1 cellular context compared by ENCODE assay signal in the genomic region with DNA sequence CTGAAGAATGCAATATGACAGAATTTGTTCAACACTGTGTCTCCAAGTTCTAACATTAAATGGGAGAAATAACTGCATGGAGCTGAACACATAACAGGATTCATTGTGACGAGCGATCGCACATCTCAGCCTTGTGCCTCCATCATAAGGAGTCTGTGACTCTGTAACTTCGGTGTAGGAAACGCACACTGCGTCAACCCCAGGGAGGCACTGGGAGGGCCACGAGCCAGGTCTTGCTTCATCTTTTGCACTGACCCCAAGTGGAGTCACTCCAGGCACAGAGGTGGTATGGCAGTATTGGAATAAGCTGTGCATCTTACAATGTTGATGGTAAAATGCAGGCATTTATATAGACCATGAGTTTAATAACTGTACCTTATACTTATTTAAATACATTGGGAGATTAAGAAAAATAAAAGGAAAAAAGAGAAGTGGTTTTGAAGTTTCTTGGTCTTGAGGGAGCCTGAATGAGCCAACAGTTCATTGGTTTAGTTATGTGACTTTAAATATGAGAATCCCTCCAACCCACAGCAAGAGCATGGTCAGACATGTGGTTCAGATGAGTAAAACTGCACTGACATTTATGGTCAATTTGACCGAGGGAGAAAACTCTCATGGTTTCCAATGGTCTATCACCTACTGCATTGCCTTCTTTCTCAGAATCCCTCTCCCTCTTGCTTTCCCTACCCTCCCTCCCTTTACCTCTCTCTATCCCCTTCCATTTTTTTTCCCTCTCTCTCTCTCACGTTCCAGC.
TF ChIP-seq lines count a peak whose summit lies in the region.

No MANE protein-coding gene starts in this region.

TF ChIP-seq in HepG2, 621 proteins besides CTCF, POLR2A, EP300 and RAD21:
- TF ChIP-seq ARNT (IDR thresholded peaks at IDR 0.05) (no peak), ZNF441 (CRISPR knock-in tag; IDR thresholded peaks at IDR 0.05; ENCODE audit: borderline replicate concordance) (no peak), ZBTB49 (CRISPR knock-in tag; IDR thresholded peaks at IDR 0.05; ENCODE audit: borderline replicate concordance) (no peak), CBX2 (IDR thresholded peaks at IDR 0.05; ENCODE audit: low read depth, low read length) (no peak), CBX2 (CRISPR knock-in tag; IDR thresholded peaks at IDR 0.05; ENCODE audit: low read depth) (no peak), HNRNPUL1 (IDR thresholded peaks at IDR 0.05; ENCODE audit: low read depth, low read length) (no peak), ZNF83 (CRISPR knock-in tag; IDR thresholded peaks at IDR 0.05; ENCODE audit: borderline replicate concordance) (no peak), ZNF749 (CRISPR knock-in tag; IDR thresholded peaks at IDR 0.05; ENCODE audit: borderline replicate concordance) (no peak), SIX4 (CRISPR knock-in tag; IDR thresholded peaks at IDR 0.05) (no peak), ZNF207 (IDR thresholded peaks at IDR 0.05; ENCODE audit: borderline replicate concordance) (no peak), GTF2F1 (IDR thresholded peaks at IDR 0.05; ENCODE audit: low read length) (no peak), ZBTB3 (CRISPR knock-in tag; IDR thresholded peaks at IDR 0.05; ENCODE audit: borderline replicate concordance, low read depth) (no peak), SCMH1 (CRISPR knock-in tag; IDR thresholded peaks at IDR 0.05; ENCODE audit: borderline replicate concordance) (no peak), ZNF569 (CRISPR knock-in tag; IDR thresholded peaks at IDR 0.05; ENCODE audit: borderline replicate concordance) (no peak), PRDM15 (CRISPR knock-in tag; IDR thresholded peaks at IDR 0.05) (no peak), ZNF552 (CRISPR knock-in tag; IDR thresholded peaks at IDR 0.05; ENCODE audit: borderline replicate concordance) (no peak), MYC (CRISPR knock-in tag; IDR thresholded peaks at IDR 0.05; ENCODE audit: borderline replicate concordance) (no peak)
- TF ChIP-seq, protein P1, sequence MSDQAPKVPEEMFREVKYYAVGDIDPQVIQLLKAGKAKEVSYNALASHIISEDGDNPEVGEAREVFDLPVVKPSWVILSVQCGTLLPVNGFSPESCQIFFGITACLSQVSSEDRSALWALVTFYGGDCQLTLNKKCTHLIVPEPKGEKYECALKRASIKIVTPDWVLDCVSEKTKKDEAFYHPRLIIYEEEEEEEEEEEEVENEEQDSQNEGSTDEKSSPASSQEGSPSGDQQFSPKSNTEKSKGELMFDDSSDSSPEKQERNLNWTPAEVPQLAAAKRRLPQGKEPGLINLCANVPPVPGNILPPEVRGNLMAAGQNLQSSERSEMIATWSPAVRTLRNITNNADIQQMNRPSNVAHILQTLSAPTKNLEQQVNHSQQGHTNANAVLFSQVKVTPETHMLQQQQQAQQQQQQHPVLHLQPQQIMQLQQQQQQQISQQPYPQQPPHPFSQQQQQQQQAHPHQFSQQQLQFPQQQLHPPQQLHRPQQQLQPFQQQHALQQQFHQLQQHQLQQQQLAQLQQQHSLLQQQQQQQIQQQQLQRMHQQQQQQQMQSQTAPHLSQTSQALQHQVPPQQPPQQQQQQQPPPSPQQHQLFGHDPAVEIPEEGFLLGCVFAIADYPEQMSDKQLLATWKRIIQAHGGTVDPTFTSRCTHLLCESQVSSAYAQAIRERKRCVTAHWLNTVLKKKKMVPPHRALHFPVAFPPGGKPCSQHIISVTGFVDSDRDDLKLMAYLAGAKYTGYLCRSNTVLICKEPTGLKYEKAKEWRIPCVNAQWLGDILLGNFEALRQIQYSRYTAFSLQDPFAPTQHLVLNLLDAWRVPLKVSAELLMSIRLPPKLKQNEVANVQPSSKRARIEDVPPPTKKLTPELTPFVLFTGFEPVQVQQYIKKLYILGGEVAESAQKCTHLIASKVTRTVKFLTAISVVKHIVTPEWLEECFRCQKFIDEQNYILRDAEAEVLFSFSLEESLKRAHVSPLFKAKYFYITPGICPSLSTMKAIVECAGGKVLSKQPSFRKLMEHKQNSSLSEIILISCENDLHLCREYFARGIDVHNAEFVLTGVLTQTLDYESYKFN (CRISPR knock-in tag; conservative IDR thresholded peaks at IDR 0.05): no peak
